Comparison of ENCODE assay signal across 1 cellular context in genomic region chr12:122064034-122064777, GRCh38.
TF ChIP-seq lines count a peak whose summit lies in the region.

No MANE protein-coding gene starts in this region.

TF ChIP-seq in K562, 482 proteins besides CTCF, POLR2A, EP300 and RAD21 (continued from another document and continues in another):
- no peak; a peak in 1 of 4 replicates for TF ChIP-seq MLX (CRISPR knock-in tag; conservative IDR thresholded peaks at IDR 0.05)
- no peak for TF ChIP-seq HDGF (IDR thresholded peaks at IDR 0.05)
- peak; percentile 43; the same call in 1 of the 2 replicates for TF ChIP-seq POLR2G (IDR thresholded peaks at IDR 0.05; ENCODE audit: low read depth, low read length)
- peak; percentile 90 for TF ChIP-seq CTBP1 (IDR thresholded peaks at IDR 0.05; ENCODE audit: borderline replicate concordance)
- TF ChIP-seq, protein P1, sequence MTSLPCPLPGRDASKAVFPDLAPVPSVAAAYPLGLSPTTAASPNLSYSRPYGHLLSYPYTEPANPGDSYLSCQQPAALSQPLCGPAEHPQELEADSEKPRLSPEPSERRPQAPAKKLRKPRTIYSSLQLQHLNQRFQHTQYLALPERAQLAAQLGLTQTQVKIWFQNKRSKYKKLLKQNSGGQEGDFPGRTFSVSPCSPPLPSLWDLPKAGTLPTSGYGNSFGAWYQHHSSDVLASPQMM (CRISPR knock-in tag; IDR thresholded peaks at IDR 0.05): no peak
- TF ChIP-seq GATAD2A (IDR thresholded peaks at IDR 0.05): no peak
- peak in 1 of 2 experiments; percentile 56; a peak in 1 of 4 replicates for TF ChIP-seq FOXA3 (CRISPR knock-in tag; conservative IDR thresholded peaks at IDR 0.05 in 1 of 2, IDR thresholded peaks at IDR 0.05 in 1 of 2)
- TF ChIP-seq, protein P2, sequence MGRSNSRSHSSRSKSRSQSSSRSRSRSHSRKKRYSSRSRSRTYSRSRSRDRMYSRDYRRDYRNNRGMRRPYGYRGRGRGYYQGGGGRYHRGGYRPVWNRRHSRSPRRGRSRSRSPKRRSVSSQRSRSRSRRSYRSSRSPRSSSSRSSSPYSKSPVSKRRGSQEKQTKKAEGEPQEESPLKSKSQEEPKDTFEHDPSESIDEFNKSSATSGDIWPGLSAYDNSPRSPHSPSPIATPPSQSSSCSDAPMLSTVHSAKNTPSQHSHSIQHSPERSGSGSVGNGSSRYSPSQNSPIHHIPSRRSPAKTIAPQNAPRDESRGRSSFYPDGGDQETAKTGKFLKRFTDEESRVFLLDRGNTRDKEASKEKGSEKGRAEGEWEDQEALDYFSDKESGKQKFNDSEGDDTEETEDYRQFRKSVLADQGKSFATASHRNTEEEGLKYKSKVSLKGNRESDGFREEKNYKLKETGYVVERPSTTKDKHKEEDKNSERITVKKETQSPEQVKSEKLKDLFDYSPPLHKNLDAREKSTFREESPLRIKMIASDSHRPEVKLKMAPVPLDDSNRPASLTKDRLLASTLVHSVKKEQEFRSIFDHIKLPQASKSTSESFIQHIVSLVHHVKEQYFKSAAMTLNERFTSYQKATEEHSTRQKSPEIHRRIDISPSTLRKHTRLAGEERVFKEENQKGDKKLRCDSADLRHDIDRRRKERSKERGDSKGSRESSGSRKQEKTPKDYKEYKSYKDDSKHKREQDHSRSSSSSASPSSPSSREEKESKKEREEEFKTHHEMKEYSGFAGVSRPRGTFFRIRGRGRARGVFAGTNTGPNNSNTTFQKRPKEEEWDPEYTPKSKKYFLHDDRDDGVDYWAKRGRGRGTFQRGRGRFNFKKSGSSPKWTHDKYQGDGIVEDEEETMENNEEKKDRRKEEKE (IDR thresholded peaks at IDR 0.05; ENCODE audit: borderline replicate concordance in 1 of 2, control insufficient read depth in 1 of 2, low read depth in 2 of 2, low read length in 1 of 2): no peak
- TF ChIP-seq RUNX1 (IDR thresholded peaks at IDR 0.05; ENCODE audit: low read depth): no peak
- TF ChIP-seq ZNF212 (CRISPR knock-in tag; IDR thresholded peaks at IDR 0.05): no peak
- TF ChIP-seq TAF7 (tag; IDR thresholded peaks at IDR 0.05): peak; percentile 81
- peak; percentile 62; the same call in 1 of the 2 replicates for TF ChIP-seq ZNF354B (CRISPR knock-in tag; IDR thresholded peaks at IDR 0.05)
- TF ChIP-seq CAMTA2 (CRISPR knock-in tag; conservative IDR thresholded peaks at IDR 0.05): no peak
- TF ChIP-seq, protein P3, sequence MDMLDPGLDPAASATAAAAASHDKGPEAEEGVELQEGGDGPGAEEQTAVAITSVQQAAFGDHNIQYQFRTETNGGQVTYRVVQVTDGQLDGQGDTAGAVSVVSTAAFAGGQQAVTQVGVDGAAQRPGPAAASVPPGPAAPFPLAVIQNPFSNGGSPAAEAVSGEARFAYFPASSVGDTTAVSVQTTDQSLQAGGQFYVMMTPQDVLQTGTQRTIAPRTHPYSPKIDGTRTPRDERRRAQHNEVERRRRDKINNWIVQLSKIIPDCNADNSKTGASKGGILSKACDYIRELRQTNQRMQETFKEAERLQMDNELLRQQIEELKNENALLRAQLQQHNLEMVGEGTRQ (CRISPR knock-in tag; IDR thresholded peaks at IDR 0.05): peak; percentile 99
- peak; percentile 92 for TF ChIP-seq CHD1 (IDR thresholded peaks at IDR 0.05; ENCODE audit: low read length)
- TF ChIP-seq NFRKB (IDR thresholded peaks at IDR 0.05; ENCODE audit: low read depth): peak; percentile 98
- peak; percentile 70 to 78 for TF ChIP-seq MAZ (CRISPR knock-in tag; conservative IDR thresholded peaks at IDR 0.05 in 1 of 2, IDR thresholded peaks at IDR 0.05 in 1 of 2)
- TF ChIP-seq ZNF263 (CRISPR knock-in tag; IDR thresholded peaks at IDR 0.05; ENCODE audit: borderline replicate concordance): no peak
- TF ChIP-seq PHF8 (IDR thresholded peaks at IDR 0.05; ENCODE audit: borderline replicate concordance, low read length): peak; percentile 56; the same call in 1 of the 2 replicates
- no peak for TF ChIP-seq ZBTB1 (CRISPR knock-in tag; IDR thresholded peaks at IDR 0.05; ENCODE audit: borderline replicate concordance, low read depth)
- peak; percentile 62; the same call in 1 of the 2 replicates for TF ChIP-seq CREB3L1 (IDR thresholded peaks at IDR 0.05; ENCODE audit: borderline replicate concordance, low read depth)
- TF ChIP-seq RREB1 (CRISPR knock-in tag; IDR thresholded peaks at IDR 0.05): no peak
- no peak for TF ChIP-seq CC2D1A (IDR thresholded peaks at IDR 0.05)
- TF ChIP-seq ZNF175 (CRISPR knock-in tag; IDR thresholded peaks at IDR 0.05; ENCODE audit: low read depth): peak; percentile 77; the same call in 1 of the 2 replicates
- no peak for TF ChIP-seq RBBP5 (IDR thresholded peaks at IDR 0.05; ENCODE audit: borderline replicate concordance, insufficient read depth, low read length, poor library complexity, severe bottlenecking)
- no peak; the same call in 1 of the 2 replicates for TF ChIP-seq ZBTB26 (CRISPR knock-in tag; IDR thresholded peaks at IDR 0.05)
- TF ChIP-seq UBTF (IDR thresholded peaks at IDR 0.05; ENCODE audit: borderline replicate concordance in 1 of 2, low read depth in 2 of 2, low read length in 2 of 2): 0 out of 4 replicates have a peak, but pooled peaks of 1 of the 2 experiments have one; percentile 29
- peak; percentile 75 for TF ChIP-seq CXXC5 (CRISPR knock-in tag; IDR thresholded peaks at IDR 0.05)
- no peak for TF ChIP-seq CCNT2 (IDR thresholded peaks at IDR 0.05; ENCODE audit: borderline replicate concordance, extremely low read depth, insufficient read length, low read depth, low read length)
- TF ChIP-seq ZBTB9 (CRISPR knock-in tag; IDR thresholded peaks at IDR 0.05): peak; percentile 93
- peak; percentile 83; the same call in 1 of the 2 replicates for TF ChIP-seq BACH1 (tag; IDR thresholded peaks at IDR 0.05)
- TF ChIP-seq ZZZ3 (IDR thresholded peaks at IDR 0.05): no peak
- no peak for TF ChIP-seq XRCC4 (IDR thresholded peaks at IDR 0.05; ENCODE audit: extremely low read depth, insufficient read depth, insufficient read length)
- TF ChIP-seq ZNF280B (CRISPR knock-in tag; IDR thresholded peaks at IDR 0.05): no peak
- TF ChIP-seq SETDB1 (IDR thresholded peaks at IDR 0.05; ENCODE audit: low read length): no peak
- no peak for TF ChIP-seq CBFB (CRISPR knock-in tag; IDR thresholded peaks at IDR 0.05)
- no peak for TF ChIP-seq ZBTB33 (CRISPR knock-in tag; IDR thresholded peaks at IDR 0.05)
